19 cellular contexts compared by ENCODE assay signal in genomic region chr1:48462716-48463285, GRCh38.
"Had no signal": no experiment of that assay in that cellular context is flagged by ENCODE, and none has a peak within 500 bp of the region (broad histone marks: within the 10 kb centered on the region; RNA-seq: fewer than 3 reads in every experiment).

No MANE protein-coding gene starts in this region.

- H3K4me3 ChIP-seq: cardiac muscle cell, esophagus squamous epithelium, lower lobe of right lung, testis, upper lobe of left lung had no signal

- ATAC-seq: activated CD4-positive, alpha-beta T cell treated with anti-CD3 and anti-CD28 coated beads for 36 hours; left colon; lower lobe of right lung; natural killer cell treated with Interleukin-12 subunit alpha and Interleukin-12 subunit beta and Interleukin-15 and Interleukin-18, amount 100 ng/mL, for 72 hours; sciatic nerve; stimulated activated memory B cell treated with anti-CD40 and anti-IgM and Interleukin-4, amounts not matched to agents 10 μg/mL and 1 μg/mL and 100 μg/mL, for 72 hours had no signal

- DNase-seq: activated CD4-positive, alpha-beta T cell treated with anti-CD3 and anti-CD28 coated beads for 36 hours; activated CD4-positive, alpha-beta T cell treated with anti-CD3 and anti-CD28 coated beads, Interleukin-2, amount 50 U/mL, for 48 hours; activated naive CD8-positive, alpha-beta T cell treated with anti-CD3 and anti-CD28 coated beads for 36 hours; activated T-cell treated with anti-CD3 and anti-CD28 coated beads for 4 hours; amniotic stem cell; dermis blood vessel endothelial cell; effector memory CD4-positive, alpha-beta T cell; esophagus squamous epithelium; hippocampal formation; islet precursor cell; left colon; lower lobe of right lung; stimulated activated CD4-positive, alpha-beta T cell treated with anti-CD3 and anti-CD28 coated beads, Interleukin-4, amount 100 ng/mL, for 4 hours; testis; upper lobe of left lung had no signal
